8 cellular contexts compared by ENCODE assay signal in genomic region chr15:73127302-73127936, GRCh38.
A peak's percentile ranks its signal among the peaks of the same experiment; 100 is the strongest.
DNase-seq lines count a peak whose midpoint lies in the region; ATAC-seq, FAIRE-seq and TF ChIP-seq lines count a peak whose summit lies in the region.

No MANE protein-coding gene starts in this region.

- H3K4me1 ChIP-seq in gastroesophageal sphincter: peaks cover 0 to 4% (median 0%) of the 10 kb centered on the region in 3 donors
- H3K4me1 ChIP-seq in spleen: no peaks in the 10 kb centered on the region

- H3K27me3 ChIP-seq in gastroesophageal sphincter (no peaks in the 10 kb centered on the region), spleen (replicated peaks in 1 of 7) (peaks cover 0 to 8% (median 0%) of the 10 kb centered on the region in 7 donors)

- no peak for TF ChIP-seq EP300 in gastroesophageal sphincter (IDR thresholded peaks at IDR 0.05)

- intact Hi-C loops in spleen (cut with DNase I; ENCODE audit: low total_unique reads): no loop called here

- H3K9me3 ChIP-seq in gastroesophageal sphincter (no peaks in the 10 kb centered on the region), spleen (no peaks in the 10 kb centered on the region)

- DNase-seq in D721Med (ENCODE audit: insufficient read length, low spot score) (no peak), HuH-7.5 (ENCODE audit: low spot score) (peak; percentile 10), spleen (no peak), DMS79 (lab: John Stamatoyannopoulos, UW) (no peak)

- ATAC-seq in gastroesophageal sphincter (no peak), HG03521 (IDR thresholded peaks at IDR 0.05; ENCODE audit: unreplicated experiment) (no peak)

- H3K4me3 ChIP-seq in WI38 (ENCODE audit: low read depth, low read length) (no peak overlapping the region), gastroesophageal sphincter (no peak overlapping the region), spleen (no peak overlapping the region)

- 75 to 81% methylated on average over 1 to 2 of the region's 2 CpGs for WGBS in gastroesophageal sphincter (ENCODE audit: low coverage in 1 of 2), 2 donors
- 51 to 70% (median 62%) methylated on average over 2 of the region's 2 CpGs for WGBS in spleen, 5 donors

- peak; percentile 93 for TF ChIP-seq CTCF in 22Rv1 (IDR thresholded peaks at IDR 0.05)
- peak; percentile 76 for TF ChIP-seq CTCF in D721Med (IDR thresholded peaks at IDR 0.05; ENCODE audit: insufficient read depth, missing control alignments)
- TF ChIP-seq CTCF in WI38 (IDR thresholded peaks at IDR 0.05; ENCODE audit: low read depth, low read length): peak; percentile 83
- peak in 3 of 4 experiments; percentile 26 to 55 (median 37) for TF ChIP-seq CTCF in gastroesophageal sphincter (IDR thresholded peaks at IDR 0.05)
- TF ChIP-seq CTCF in spleen (IDR thresholded peaks at IDR 0.05 in 8 of 11, conservative IDR thresholded peaks at IDR 0.05 in 3 of 11): peak in 8 of 11 experiments; percentile 22 to 68 (median 60)

- TF ChIP-seq POLR2A in gastroesophageal sphincter (IDR thresholded peaks at IDR 0.05) (no peak), spleen (IDR thresholded peaks at IDR 0.05) (no peak)

- H3K27ac ChIP-seq in 22Rv1: no peak overlapping the region
- no peak overlapping the region for H3K27ac ChIP-seq in gastroesophageal sphincter
- no peak overlapping the region for H3K27ac ChIP-seq in spleen

- H3K36me3 ChIP-seq in gastroesophageal sphincter (peaks cover 0 to 24% of the 10 kb centered on the region in 2 donors), spleen (peaks cover 0 to 4% (median 0%) of the 10 kb centered on the region in 6 donors)

- peak; percentile 90 for FAIRE-seq in D721Med (lab: Jason Lieb, UNC)

Comparison
In these comparisons a context has a peak if more than half of its experiments do, and no peak if none do; other contexts are left out.
1. CTCF ChIP-seq: peak in every context shown above with its lines; median percentile 93 in 22Rv1; 83 in WI38; 76 in D721Med; 60 in spleen; 37 in gastroesophageal sphincter.